10 cellular contexts compared by ENCODE assay signal in genomic region chr2:222730346-222731065, GRCh38. TPM values are rescaled to one million over a fixed set of nuclear protein-coding genes. Genes with fewer than 3 reads are reported as not detected.
DNase-seq lines count a peak whose midpoint lies in the region; ATAC-seq and TF ChIP-seq lines count a peak whose summit lies in the region.
"Had no signal": no experiment of that assay in that cellular context is flagged by ENCODE, and none has a peak within 500 bp of the region (broad histone marks: within the 10 kb centered on the region; RNA-seq: fewer than 3 reads in every experiment).

No MANE protein-coding gene starts in this region.

- no peaks in the 10 kb centered on the region for H3K36me3 ChIP-seq in right atrium auricular region

- no peak for TF ChIP-seq CTCF in right atrium auricular region (IDR thresholded peaks at IDR 0.05)
- no peak for TF ChIP-seq CTCF in lower leg skin (IDR thresholded peaks at IDR 0.05)

- intact Hi-C loops in Right ventricle myocardium superior (cut with DNase I) = no loop called here
- intact Hi-C loops in lower leg skin (cut with DNase I; ENCODE audit: low total_unique reads) = no loop called here

- peaks cover 0 to 14% of the 10 kb centered on the region in 2 donors for H3K4me1 ChIP-seq in right atrium auricular region

- H3K4me3 ChIP-seq in right atrium auricular region (no peak overlapping the region), lower leg skin (ENCODE audit: low read depth, poor library complexity, severe bottlenecking) (no peak overlapping the region)

- no peaks in the 10 kb centered on the region for H3K9me3 ChIP-seq in right atrium auricular region

- H3K27ac ChIP-seq in right atrium auricular region = no peak overlapping the region

- DNase-seq in Right ventricle myocardium superior (no peak), right atrium auricular region (ENCODE audit: low spot score) (no peak), SKM-1 treated with dmso at 0.1 percent for 144 hours (lab: John Stamatoyannopoulos, UW; ENCODE audit: unreplicated experiment) (peak; percentile 45), lower leg skin (ENCODE audit: low spot score in 2 of 2) (no peak), NCI-H1417 treated with DMSO at 0.1 percent for 48 hours (lab: John Stamatoyannopoulos, UW) (no peak), NCI-H774 (lab: John Stamatoyannopoulos, UW) (no peak)
- DNase-seq in stimulated activated CD4-positive, alpha-beta T cell treated with anti-CD3 and anti-CD28 coated beads, Interleukin-1b, Interleukin-23, amount 100 ng/mL, for 48 hours = no peak
- DNase-seq: activated B cell treated with CpG ODN at 0.5 μM for 24 hours had no signal

- no peak for TF ChIP-seq POLR2A in lower leg skin (IDR thresholded peaks at IDR 0.05)

- ATAC-seq in Right ventricle myocardium superior (ENCODE audit: poor library complexity) (peak; percentile 32), HG03066 (IDR thresholded peaks at IDR 0.05; ENCODE audit: low read depth, unreplicated experiment) (peak; percentile 45)

- WGBS in lower leg skin, 2 donors = 65 to 70% methylated on average over 5 of the region's 5 CpGs

- no peaks in the 10 kb centered on the region for H3K27me3 ChIP-seq in right atrium auricular region

RNA-seq across cellular contexts. Expression of gene MOGAT1, which starts 59.0 kb away (rescaled TPM):
- 0.65 TPM for total RNA-seq in Right ventricle myocardium superior
- not detected for total RNA-seq in right atrium auricular region
- not detected for total RNA-seq in lower leg skin
- total RNA-seq: activated B cell treated with CpG ODN at 0.5 μM for 24 hours, urinary bladder had no signal
